In genomic region chr11:96113100-96113710, GRCh38 we compare ENCODE assay signal across 10 cellular contexts.
A peak's percentile ranks its signal among the peaks of the same experiment; 100 is the strongest.
DNase-seq lines count a peak whose midpoint lies in the region; ATAC-seq lines count a peak whose summit lies in the region.
"Had no signal": no experiment of that assay in that cellular context is flagged by ENCODE, and none has a peak within 500 bp of the region (broad histone marks: within the 10 kb centered on the region; RNA-seq: fewer than 3 reads in every experiment).

No MANE protein-coding gene starts in this region.

- no peak for DNase-seq in CD4-positive, alpha-beta memory T cell
- DNase-seq in T-helper 17 cell (no peak), fibroblast of gingiva (ENCODE audit: low read depth) (peak; percentile 45), renal cortical epithelial cell (ENCODE audit: low read depth) (peak; percentile 47), NCI-H1092 (lab: John Stamatoyannopoulos, UW) (no peak)
- DNase-seq: DMS79, NCI-H2029 treated with DMSO at 0.1 percent for 48 hours had no signal

- CTCF ChIA-PET in CD4-positive, alpha-beta memory T cell (lab: Charles Lee; ENCODE audit: partially characterized antibody), result no interaction called here

- H3K9me3 Mint-ChIP-seq in CD4-positive, alpha-beta memory T cell, result peaks cover 0 to 2% (median 0%) of the 10 kb centered on the region in 8 donors

- H3K27me3 Mint-ChIP-seq in CD4-positive, alpha-beta memory T cell, result no peaks in the 10 kb centered on the region
- no peaks in the 10 kb centered on the region for H3K27me3 Mint-ChIP-seq in T-helper 17 cell

- ATAC-seq in T-helper 17 cell (no peak), GM21737 (IDR thresholded peaks at IDR 0.05; ENCODE audit: unreplicated experiment) (no peak), GM21576 (IDR thresholded peaks at IDR 0.05; ENCODE audit: unreplicated experiment) (no peak), HG03520 (IDR thresholded peaks at IDR 0.05; ENCODE audit: unreplicated experiment) (no peak)

- no peaks in the 10 kb centered on the region for H3K4me1 ChIP-seq in CD4-positive, alpha-beta memory T cell (ENCODE audit: insufficient read depth, low read length)

- peak overlapping the region in 4 of 7 donors; percentile 24 to 74 (median 56) for H3K27ac Mint-ChIP-seq in CD4-positive, alpha-beta memory T cell
- H3K27ac Mint-ChIP-seq in T-helper 17 cell, result peak overlapping the region; percentile 61

- H3K9me3 ChIP-seq in CD4-positive, alpha-beta memory T cell (ENCODE audit: control insufficient read depth in 1 of 2, low read length in 2 of 2), result no peaks in the 10 kb centered on the region
- no peaks in the 10 kb centered on the region for H3K9me3 ChIP-seq in T-helper 17 cell (ENCODE audit: control insufficient read depth, low read length, poor library complexity, severe bottlenecking)

- H3K27me3 ChIP-seq in CD4-positive, alpha-beta memory T cell (ENCODE audit: insufficient read depth, low read length), result no peaks in the 10 kb centered on the region

- H3K36me3 ChIP-seq in CD4-positive, alpha-beta memory T cell (ENCODE audit: insufficient read depth, low read length), result no peaks in the 10 kb centered on the region

- H3K4me3 Mint-ChIP-seq in CD4-positive, alpha-beta memory T cell, result peak overlapping the region in 1 of 8 donors; percentile 29
- H3K4me3 Mint-ChIP-seq in T-helper 17 cell, result no peak overlapping the region

- H3K4me3 ChIP-seq in CD4-positive, alpha-beta memory T cell (ENCODE audit: low read length in 2 of 2), result no peak overlapping the region

- H3K27ac ChIP-seq in CD4-positive, alpha-beta memory T cell (ENCODE audit: low read depth, low read length), result no peak overlapping the region

- peaks cover 16 to 31% of the 10 kb centered on the region in 2 donors for H3K36me3 Mint-ChIP-seq in CD4-positive, alpha-beta memory T cell
- H3K36me3 Mint-ChIP-seq in T-helper 17 cell (ENCODE audit: low read depth), result peaks cover 8% of the 10 kb centered on the region

- POLR2A ChIA-PET in CD4-positive, alpha-beta memory T cell (lab: Charles Lee; ENCODE audit: partially characterized antibody), result no interaction called here

- H3K4me1 Mint-ChIP-seq in CD4-positive, alpha-beta memory T cell, result peaks cover 19 to 37% (median 25%) of the 10 kb centered on the region in 4 donors
- peaks cover 21% of the 10 kb centered on the region for H3K4me1 Mint-ChIP-seq in T-helper 17 cell

- intact Hi-C loops in CD4-positive, alpha-beta memory T cell (cut with micrococcal nuclease), result no loop called here

Comparison
In these comparisons a context has a peak if more than half of its experiments do, and no peak if none do; other contexts are left out.
1. DNase-seq: peak in fibroblast of gingiva (single experiment) and renal cortical epithelial cell (single experiment); none in CD4-positive, alpha-beta memory T cell (0 of 5), T-helper 17 cell (0 of 3) and NCI-H1092 (single experiment).